ENCODE assay signal across 24 cellular contexts in the genomic region with DNA sequence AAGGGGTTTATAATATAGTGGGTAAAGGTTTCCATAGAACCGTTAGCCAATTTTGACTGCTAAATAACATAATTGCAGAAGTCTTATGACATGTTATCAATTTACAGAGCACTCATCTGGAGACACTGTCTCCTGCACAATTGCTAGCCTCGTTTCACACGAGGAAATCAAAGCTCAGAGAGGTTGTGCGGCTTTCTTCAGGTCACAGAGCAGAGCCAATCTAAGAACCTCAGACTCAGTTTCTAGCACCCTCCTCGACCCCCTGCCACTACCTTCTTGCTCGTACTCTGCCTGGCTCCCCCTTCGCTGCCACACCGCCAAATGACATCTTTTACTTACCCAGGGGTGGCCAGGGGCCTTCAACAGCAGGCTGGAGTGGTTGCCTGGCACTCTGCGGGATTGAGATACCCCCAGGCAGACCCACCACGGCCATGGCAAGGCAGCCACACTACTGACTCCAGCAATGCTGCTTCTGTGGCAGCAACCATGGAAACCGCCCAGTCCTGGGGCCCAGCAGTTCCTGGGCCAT.
"Had no signal": no experiment of that assay in that cellular context is flagged by ENCODE, and none has a peak within 500 bp of the region (broad histone marks: within the 10 kb centered on the region; RNA-seq: fewer than 3 reads in every experiment).

No MANE protein-coding gene starts in this region.

- H3K4me1 ChIP-seq: parathyroid adenoma, psoas muscle, right lobe of liver, sigmoid colon had no signal

- H3K4me3 ChIP-seq: ovary, psoas muscle, right lobe of liver, sigmoid colon, stomach, thoracic aorta, thyroid gland, tibial nerve, upper lobe of left lung, uterus had no signal

- H3K27me3 ChIP-seq: ovary, right lobe of liver, thyroid gland, upper lobe of left lung, uterus had no signal

- H3K27ac ChIP-seq: ovary, parathyroid adenoma, psoas muscle, right lobe of liver, sigmoid colon, stomach, thoracic aorta, thyroid gland, tibial nerve, upper lobe of left lung, uterus had no signal

- H3K9me3 ChIP-seq: ovary, psoas muscle, right lobe of liver, sigmoid colon, stomach, thoracic aorta, thyroid gland, tibial nerve, upper lobe of left lung, uterus had no signal

- H2AFZ ChIP-seq: parathyroid adenoma had no signal

- ATAC-seq: naive thymus-derived CD4-positive, alpha-beta T cell; natural killer cell; psoas muscle; right cardiac atrium; stimulated activated effector memory CD8-positive, alpha-beta T cell treated with anti-CD3 and anti-CD28 coated beads, Interleukin-12 subunit alpha, Interleukin-12 subunit beta, amount 100 ng/mL, for 72 hours; stimulated activated naive B cell treated with anti-CD40 and anti-IgM and Interleukin-4, amounts not matched to agents 10 μg/mL and 1 μg/mL and 100 μg/mL, for 72 hours had no signal

- H3K9ac ChIP-seq: parathyroid adenoma had no signal

- DNase-seq: naive thymus-derived CD4-positive, alpha-beta T cell; natural killer cell; occipital lobe; ovary; psoas muscle; right cardiac atrium; sigmoid colon; small intestine; stimulated activated CD4-positive, alpha-beta T cell treated with anti-CD3 and anti-CD28 coated beads, Interleukin-15, amount 100 ng/mL, for 24 hours; stimulated activated CD4-positive, alpha-beta T cell treated with anti-CD3 and anti-CD28 coated beads, Interleukin-2, amount 100 ng/mL, for 24 hours; stimulated activated CD4-positive, alpha-beta T cell treated with anti-CD3 and anti-CD28 coated beads, Interleukin-2, amount 100 ng/mL, for 48 hours; stimulated activated CD4-positive, alpha-beta T cell treated with anti-CD3 and anti-CD28 coated beads, Interleukin-4, amount 100 ng/mL, for 24 hours; stimulated activated naive B cell treated with anti-CD40 and anti-IgM and Interleukin-4, amounts not matched to agents 10 μg/mL and 1 μg/mL and 100 μg/mL, for 72 hours; stimulated activated naive CD4-positive, alpha-beta T cell treated with Interleukin-2 at 50 U/mL for 16 hours; stomach; thyroid gland; trophoblast cell; upper lobe of left lung; uterus had no signal

- H3K79me2 ChIP-seq: parathyroid adenoma had no signal

- FAIRE-seq: small intestine had no signal

- H3K36me3 ChIP-seq: ovary, right lobe of liver, sigmoid colon, stomach, thoracic aorta, thyroid gland, tibial nerve, upper lobe of left lung, uterus had no signal
